ENCODE assay signal across 8 cellular contexts in the genomic region with DNA sequence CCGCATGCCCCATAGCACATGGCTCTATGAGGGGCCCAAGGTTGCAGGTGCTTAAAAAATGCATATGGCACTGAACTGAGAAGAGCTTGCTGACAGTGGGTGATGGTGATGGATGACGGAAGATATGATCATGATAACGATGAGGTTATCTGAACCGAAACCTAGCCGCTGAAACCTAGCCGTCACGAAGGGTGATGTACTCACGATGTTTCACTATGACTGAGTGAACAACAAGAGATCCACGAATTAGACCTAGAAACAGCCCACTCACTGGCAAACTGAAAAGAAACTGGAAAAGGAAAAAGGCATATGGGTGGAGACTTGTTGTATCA. TPM values are rescaled to one million over a fixed set of nuclear protein-coding genes. Genes with fewer than 3 reads are reported as not detected.
DNase-seq lines count a peak whose midpoint lies in the region; ATAC-seq and TF ChIP-seq lines count a peak whose summit lies in the region.

No MANE protein-coding gene starts in this region.

- in situ Hi-C loops in GM13976 (cut with MboI; ENCODE audit: low sequenced_read_pairs, unreplicated experiment) (no loop called here), gastrocnemius medialis (cut with MboI; ENCODE audit: low sequenced_read_pairs in 4 of 4) (no loop called here)

- H3K36me3 ChIP-seq in breast epithelium (no peaks in the 10 kb centered on the region), gastrocnemius medialis (no peaks in the 10 kb centered on the region)

- peak overlapping the region in 3 of 4 donors; percentile 26 to 66 (median 45) for H3K4me3 Mint-ChIP-seq in IgD-negative memory B cell
- peak overlapping the region; percentile 67 to 68 for H3K4me3 Mint-ChIP-seq in effector memory CD8-positive, alpha-beta T cell

- peaks cover 11 to 29% (median 17%) of the 10 kb centered on the region in 3 donors for H3K4me1 Mint-ChIP-seq in IgD-negative memory B cell
- peaks cover 43 to 54% of the 10 kb centered on the region in 2 donors for H3K4me1 Mint-ChIP-seq in effector memory CD8-positive, alpha-beta T cell (ENCODE audit: low read depth in 2 of 2)

- no peaks in the 10 kb centered on the region for H3K36me3 Mint-ChIP-seq in IgD-negative memory B cell
- H3K36me3 Mint-ChIP-seq in effector memory CD8-positive, alpha-beta T cell (ENCODE audit: insufficient read depth): no peaks in the 10 kb centered on the region

- peaks cover 11% of the 10 kb centered on the region for H3K27me3 Mint-ChIP-seq in IgD-negative memory B cell
- H3K27me3 Mint-ChIP-seq in effector memory CD8-positive, alpha-beta T cell: no peaks in the 10 kb centered on the region

- H3K27me3 ChIP-seq in breast epithelium (no peaks in the 10 kb centered on the region), gastrocnemius medialis (no peaks in the 10 kb centered on the region)

- H3K9me3 ChIP-seq in breast epithelium (no peaks in the 10 kb centered on the region), gastrocnemius medialis (no peaks in the 10 kb centered on the region)

- H3K9me3 Mint-ChIP-seq in IgD-negative memory B cell: peaks cover 0 to 2% (median 0%) of the 10 kb centered on the region in 3 donors
- H3K9me3 Mint-ChIP-seq in effector memory CD8-positive, alpha-beta T cell: peaks cover 0 to 8% of the 10 kb centered on the region in 2 donors

- H3K27ac Mint-ChIP-seq in IgD-negative memory B cell: no peak overlapping the region
- H3K27ac Mint-ChIP-seq in effector memory CD8-positive, alpha-beta T cell: peak overlapping the region; percentile 67 to 96

- no peak overlapping the region for H3K4me3 ChIP-seq in breast epithelium
- no peak overlapping the region for H3K4me3 ChIP-seq in gastrocnemius medialis

- DNase-seq in GM13976 (ENCODE audit: low spot score): peak; percentile 65
- DNase-seq in effector memory CD8-positive, alpha-beta T cell: peak; percentile 23 to 33 (median 26)
- no peak for DNase-seq in breast epithelium (ENCODE audit: low spot score in 2 of 2)
- DNase-seq in gastrocnemius medialis: no peak
- DNase-seq in NCI-H345 (lab: John Stamatoyannopoulos, UW): no peak
- no peak for DNase-seq in mucosa of gallbladder (ENCODE audit: low spot score)

- intact Hi-C loops in breast epithelium (cut with DNase I; ENCODE audit: low total_unique reads) (no loop called here), gastrocnemius medialis (cut with DNase I; ENCODE audit: low total_unique reads) (loop anchor here (10.0 kb wide), 1 partner anchor 368 kb away; no protein-coding TSS in a partner anchor)

- no peak for TF ChIP-seq CTCF in GM13976 (IDR thresholded peaks at IDR 0.05; ENCODE audit: borderline replicate concordance, control extremely low read depth, extremely low read depth, insufficient read depth, missing control alignments)
- TF ChIP-seq CTCF in breast epithelium (IDR thresholded peaks at IDR 0.05): no peak
- TF ChIP-seq CTCF in gastrocnemius medialis (IDR thresholded peaks at IDR 0.05 in 4 of 5, conservative IDR thresholded peaks at IDR 0.05 in 1 of 5): no peak

- ATAC-seq in GM21576 (IDR thresholded peaks at IDR 0.05; ENCODE audit: unreplicated experiment): peak; percentile 91
- ATAC-seq in effector memory CD8-positive, alpha-beta T cell (replicated peaks): peak; percentile 73
- no peak for ATAC-seq in gastrocnemius medialis

- no peak for TF ChIP-seq POLR2A in breast epithelium (IDR thresholded peaks at IDR 0.05)
- no peak for TF ChIP-seq POLR2A in gastrocnemius medialis (IDR thresholded peaks at IDR 0.05)

- H3K4me1 ChIP-seq in breast epithelium (no peaks in the 10 kb centered on the region), gastrocnemius medialis (no peaks in the 10 kb centered on the region)

- no peak overlapping the region for H3K27ac ChIP-seq in breast epithelium
- no peak overlapping the region for H3K27ac ChIP-seq in gastrocnemius medialis

RNA-seq across cellular contexts. Expression of gene BCL6, which starts 57.6 kb away (rescaled TPM):
- 3.1 TPM for polyA plus RNA-seq in IgD-negative memory B cell
- total RNA-seq in breast epithelium (100 to 1,000 TPM; 281 to 346 (median 283) TPM), gastrocnemius medialis (100 to 1,000 TPM; 223 to 363 (median 292) TPM), mucosa of gallbladder (79.4 TPM)

Comparison
In these comparisons a context has a peak if more than half of its experiments do, and no peak if none do; other contexts are left out.
1. DNase-seq: peak in GM13976 (single experiment) and effector memory CD8-positive, alpha-beta T cell (3 of 3); none in breast epithelium (0 of 2), gastrocnemius medialis (0 of 2), NCI-H345 (single experiment) and mucosa of gallbladder (single experiment).
2. ATAC-seq: peak in GM21576 (single experiment) and effector memory CD8-positive, alpha-beta T cell (single experiment); none in gastrocnemius medialis (0 of 2).
3. H3K27ac Mint-ChIP-seq: peak in effector memory CD8-positive, alpha-beta T cell (2 of 2); none in IgD-negative memory B cell (0 of 3).